17 cellular contexts compared by ENCODE assay signal in genomic region chr5:115522832-115523365, GRCh38. TPM values are rescaled to one million over a fixed set of nuclear protein-coding genes. Genes with fewer than 3 reads are reported as not detected.
A peak's percentile ranks its signal among the peaks of the same experiment; 100 is the strongest.
DNase-seq lines count a peak whose midpoint lies in the region; ATAC-seq and TF ChIP-seq lines count a peak whose summit lies in the region.
"Had no signal": no experiment of that assay in that cellular context is flagged by ENCODE, and none has a peak within 500 bp of the region (broad histone marks: within the 10 kb centered on the region; RNA-seq: fewer than 3 reads in every experiment).

No MANE protein-coding gene starts in this region.

- H3K27ac Mint-ChIP-seq in natural killer cell treated with Interleukin-12 subunit alpha and Interleukin-12 subunit beta and Interleukin-15 and Interleukin-18, amount 100 ng/mL, for 72 hours, result peak overlapping the region; percentile 61 to 88
- H3K27ac Mint-ChIP-seq in natural killer cell (peak overlapping the region in 1 of 2 donors; percentile 15), WTC11 (peak overlapping the region; percentile 54; the same call in 1 of the 2 replicates), endodermal cell (peak overlapping the region; percentile 19)
- H3K27ac Mint-ChIP-seq: activated T-helper 2 cell treated with anti-CD3 and anti-CD28 coated beads, Interferon-gamma antibody, Interleukin-2, Interleukin-4, amounts not matched to agents 10 μg/mL and 5 μg/mL and 100 μg/mL, durations not matched to agents 14 hours and 24 hours and 36 hours; memory B cell had no signal

- no peak overlapping the region for H3K27ac ChIP-seq in endodermal cell (ENCODE audit: low read depth, low read length)

- peak in 1 of 2 donors; percentile 43 for ATAC-seq in natural killer cell treated with Interleukin-12 subunit alpha and Interleukin-12 subunit beta and Interleukin-15 and Interleukin-18, amount 100 ng/mL, for 72 hours
- ATAC-seq in natural killer cell (no peak), WTC11 (no peak), HG02852 (IDR thresholded peaks at IDR 0.05; ENCODE audit: unreplicated experiment) (no peak), HG03571 (IDR thresholded peaks at IDR 0.05; ENCODE audit: unreplicated experiment) (no peak)
- ATAC-seq: heart left ventricle, right cardiac atrium had no signal

- peaks cover 56% of the 10 kb centered on the region for H3K36me3 ChIP-seq in endodermal cell (ENCODE audit: control insufficient read depth, insufficient read depth, low read length)

- no peak overlapping the region for H3K4me3 ChIP-seq in endodermal cell (ENCODE audit: low read length)
- H3K4me3 ChIP-seq: heart left ventricle had no signal

- no peaks in the 10 kb centered on the region for H3K9me3 ChIP-seq in endodermal cell (ENCODE audit: control insufficient read depth, low read length)
- H3K9me3 ChIP-seq: heart left ventricle had no signal

- H3K9me3 Mint-ChIP-seq in natural killer cell treated with Interleukin-12 subunit alpha and Interleukin-12 subunit beta and Interleukin-15 and Interleukin-18, amount 100 ng/mL, for 72 hours, result no peaks in the 10 kb centered on the region
- H3K9me3 Mint-ChIP-seq in natural killer cell (no peaks in the 10 kb centered on the region), WTC11 (no peaks in the 10 kb centered on the region), endodermal cell (no peaks in the 10 kb centered on the region)
- H3K9me3 Mint-ChIP-seq: activated T-helper 2 cell treated with anti-CD3 and anti-CD28 coated beads, Interferon-gamma antibody, Interleukin-2, Interleukin-4, amounts not matched to agents 10 μg/mL and 5 μg/mL and 100 μg/mL, durations not matched to agents 14 hours and 24 hours and 36 hours; memory B cell had no signal

- no peaks in the 10 kb centered on the region for H3K27me3 Mint-ChIP-seq in natural killer cell treated with Interleukin-12 subunit alpha and Interleukin-12 subunit beta and Interleukin-15 and Interleukin-18, amount 100 ng/mL, for 72 hours
- H3K27me3 Mint-ChIP-seq in natural killer cell (ENCODE audit: low read depth in 2 of 2) (no peaks in the 10 kb centered on the region), WTC11 (ENCODE audit: low read depth) (no peaks in the 10 kb centered on the region), endodermal cell (ENCODE audit: insufficient read depth) (no peaks in the 10 kb centered on the region)
- H3K27me3 Mint-ChIP-seq: memory B cell had no signal

- TF ChIP-seq CTCF in natural killer cell (IDR thresholded peaks at IDR 0.05) (no peak), WTC11 (IDR thresholded peaks at IDR 0.05) (no peak), endodermal cell (conservative IDR thresholded peaks at IDR 0.05) (no peak), GM10248 (IDR thresholded peaks at IDR 0.05; ENCODE audit: control extremely low read depth, extremely low read depth, low read depth, missing control alignments) (no peak)

- H3K27me3 ChIP-seq in endodermal cell (ENCODE audit: control insufficient read depth, insufficient read depth, low read length, poor library complexity, severe bottlenecking), result no peaks in the 10 kb centered on the region
- H3K27me3 ChIP-seq: heart left ventricle had no signal

- CTCF ChIA-PET in WTC11 (lab: Charles Lee), result interaction anchor here (3.0 kb wide), 1 partner anchor 52 kb away, joined by 12 read pairs; no protein-coding TSS in a partner anchor
- CTCF ChIA-PET in GM10248 (lab: Yijun Ruan, JAX), result interaction anchor here (0.7 to 2.8 kb wide), 5 partner anchors 13 to 1053 kb away, joined by 3 to 11 read pairs (median 4); no protein-coding TSS in a partner anchor

- peak overlapping the region; percentile 28 for H3K4me3 Mint-ChIP-seq in natural killer cell treated with Interleukin-12 subunit alpha and Interleukin-12 subunit beta and Interleukin-15 and Interleukin-18, amount 100 ng/mL, for 72 hours
- H3K4me3 Mint-ChIP-seq in natural killer cell (no peak overlapping the region), WTC11 (no peak overlapping the region), endodermal cell (no peak overlapping the region)
- H3K4me3 Mint-ChIP-seq: memory B cell had no signal

- H3K36me3 Mint-ChIP-seq in natural killer cell treated with Interleukin-12 subunit alpha and Interleukin-12 subunit beta and Interleukin-15 and Interleukin-18, amount 100 ng/mL, for 72 hours, result peaks cover 31% of the 10 kb centered on the region
- H3K36me3 Mint-ChIP-seq in natural killer cell (no peaks in the 10 kb centered on the region), WTC11 (peaks cover 17% of the 10 kb centered on the region), endodermal cell (ENCODE audit: low read depth) (peaks cover 16% of the 10 kb centered on the region)

- H3K4me1 ChIP-seq in endodermal cell (ENCODE audit: control insufficient read depth, insufficient read depth, low read length), result no peaks in the 10 kb centered on the region

- no peak overlapping the region for H3K9ac ChIP-seq in endodermal cell (ENCODE audit: extremely low read depth, low read length, poor library complexity, severe bottlenecking)

- peaks cover 15 to 24% of the 10 kb centered on the region in 2 donors for H3K4me1 Mint-ChIP-seq in natural killer cell treated with Interleukin-12 subunit alpha and Interleukin-12 subunit beta and Interleukin-15 and Interleukin-18, amount 100 ng/mL, for 72 hours (ENCODE audit: low read depth in 2 of 2)
- H3K4me1 Mint-ChIP-seq in natural killer cell, result peaks cover 11 to 18% of the 10 kb centered on the region in 2 donors
- peaks cover 26% of the 10 kb centered on the region for H3K4me1 Mint-ChIP-seq in WTC11
- H3K4me1 Mint-ChIP-seq in endodermal cell, result no peaks in the 10 kb centered on the region

- POLR2A ChIA-PET in WTC11 (lab: Charles Lee) (interaction anchor here (0.7 kb wide), 1 partner anchor 22 kb away, joined by 3 read pairs; the partner anchor contains the start of gene FEM1C), GM10248 (lab: Yijun Ruan, JAX) (interaction anchor here (1.8 kb wide), 1 partner anchor 21 kb away, joined by 8 read pairs; the partner anchor contains the start of gene FEM1C)

- DNase-seq in natural killer cell treated with Interleukin-12 subunit alpha and Interleukin-12 subunit beta and Interleukin-15 and Interleukin-18, amount 100 ng/mL, for 72 hours (ENCODE audit: low spot score), result no peak
- DNase-seq in natural killer cell (no peak), WTC11 (ENCODE audit: low spot score) (no peak), endodermal cell (no peak), GM10248 (ENCODE audit: extremely low spot score) (no peak), DMS 273 treated with DMSO at 0.1 percent for 48 hours (lab: John Stamatoyannopoulos, UW) (no peak)
- DNase-seq: activated CD4-positive, alpha-beta T cell treated with anti-CD3 and anti-CD28 coated beads for 48 hours; GF-D8; heart left ventricle; NCI-H1694 treated with DMSO at 0.1 percent for 48 hours; NCI-H510A; right cardiac atrium; T1000 had no signal

- intact Hi-C loops in natural killer cell (cut with micrococcal nuclease), result no loop called here

TF ChIP-seq in WTC11, 78 proteins besides CTCF, POLR2A, EP300 and RAD21:
- TF ChIP-seq ZNF512 (CRISPR knock-in tag; IDR thresholded peaks at IDR 0.05; ENCODE audit: borderline replicate concordance), result no peak
- no peak for TF ChIP-seq RELA (CRISPR knock-in tag; IDR thresholded peaks at IDR 0.05; ENCODE audit: borderline replicate concordance)
- no peak for TF ChIP-seq MXD4 (CRISPR knock-in tag; IDR thresholded peaks at IDR 0.05; ENCODE audit: borderline replicate concordance)
- TF ChIP-seq ETV6 (CRISPR knock-in tag; IDR thresholded peaks at IDR 0.05), result no peak
- TF ChIP-seq, protein P1, sequence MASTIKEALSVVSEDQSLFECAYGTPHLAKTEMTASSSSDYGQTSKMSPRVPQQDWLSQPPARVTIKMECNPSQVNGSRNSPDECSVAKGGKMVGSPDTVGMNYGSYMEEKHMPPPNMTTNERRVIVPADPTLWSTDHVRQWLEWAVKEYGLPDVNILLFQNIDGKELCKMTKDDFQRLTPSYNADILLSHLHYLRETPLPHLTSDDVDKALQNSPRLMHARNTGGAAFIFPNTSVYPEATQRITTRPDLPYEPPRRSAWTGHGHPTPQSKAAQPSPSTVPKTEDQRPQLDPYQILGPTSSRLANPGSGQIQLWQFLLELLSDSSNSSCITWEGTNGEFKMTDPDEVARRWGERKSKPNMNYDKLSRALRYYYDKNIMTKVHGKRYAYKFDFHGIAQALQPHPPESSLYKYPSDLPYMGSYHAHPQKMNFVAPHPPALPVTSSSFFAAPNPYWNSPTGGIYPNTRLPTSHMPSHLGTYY (CRISPR knock-in tag; IDR thresholded peaks at IDR 0.05), result no peak
- TF ChIP-seq ZNF219 (CRISPR knock-in tag; IDR thresholded peaks at IDR 0.05; ENCODE audit: borderline replicate concordance), result no peak
- no peak for TF ChIP-seq SOX15 (CRISPR knock-in tag; IDR thresholded peaks at IDR 0.05)
- no peak for TF ChIP-seq NR1H2 (CRISPR knock-in tag; IDR thresholded peaks at IDR 0.05)
- no peak for TF ChIP-seq ESRRA (CRISPR knock-in tag; IDR thresholded peaks at IDR 0.05; ENCODE audit: borderline replicate concordance)

RNA-seq across cellular contexts. Expression of gene FEM1C, which starts 21.7 kb away (rescaled TPM):
- total RNA-seq in natural killer cell treated with Interleukin-12 subunit alpha and Interleukin-12 subunit beta and Interleukin-15 and Interleukin-18, amount 100 ng/mL, for 72 hours, result 10 to 100 TPM; 17.1 to 30.8 TPM
- 10 to 100 TPM; 33.8 to 48.6 (median 36.2) TPM for total RNA-seq in natural killer cell
- 12.1 to 13.6 TPM (median 12.4 TPM) in 3 replicates for total RNA-seq in WTC11 (2021)
- 10 to 100 TPM; 12.3 to 14.4 TPM for total RNA-seq in endodermal cell
- polyA plus RNA-seq in endodermal cell (2013, experiment 1 of 2), result 15.4 TPM
- polyA plus RNA-seq in endodermal cell (2013, experiment 2 of 2), result 15.0 TPM
